Comparison of ENCODE assay signal across 9 cellular contexts in the genomic region with DNA sequence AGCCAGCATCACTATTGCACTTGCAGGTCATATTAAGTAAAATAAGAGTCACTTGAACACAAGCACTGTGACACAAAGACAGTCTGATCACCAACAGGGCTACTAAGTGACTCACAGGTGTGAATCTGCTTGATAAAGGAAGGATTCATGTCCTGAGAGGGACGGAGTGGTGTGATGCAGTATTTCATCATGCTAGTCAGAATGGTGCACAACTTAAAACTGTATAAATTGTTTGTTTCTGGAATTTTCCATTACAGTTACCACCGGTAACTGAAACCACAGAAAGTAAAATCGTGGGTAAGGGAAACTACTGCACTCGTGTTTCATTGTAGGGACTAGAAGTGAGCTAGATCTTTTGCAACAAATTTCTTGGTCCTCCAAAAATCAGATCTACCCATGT.
DNase-seq lines count a peak whose midpoint lies in the region; ATAC-seq, FAIRE-seq and TF ChIP-seq lines count a peak whose summit lies in the region.
"Had no signal": no experiment of that assay in that cellular context is flagged by ENCODE, and none has a peak within 500 bp of the region (broad histone marks: within the 10 kb centered on the region; RNA-seq: fewer than 3 reads in every experiment).

No MANE protein-coding gene starts in this region.

- intact Hi-C loops in kidney (cut with DNase I) (no loop called here), Right ventricle myocardium inferior (cut with DNase I) (no loop called here)

- peak overlapping the region; percentile 75 for H3K27ac Mint-ChIP-seq in WTC11

- CTCF ChIA-PET in WTC11 (lab: Charles Lee): interaction anchor here (0.5 to 1.0 kb wide), 3 partner anchors 17 to 807 kb away, joined by 3 to 4 read pairs (median 3); no protein-coding TSS in a partner anchor

- POLR2A ChIA-PET in WTC11 (lab: Charles Lee): no interaction called here

- H3K27ac ChIP-seq in kidney (ENCODE audit: low read depth in 2 of 2, low read length in 2 of 2): no peak overlapping the region

- DNase-seq in WTC11 (ENCODE audit: low spot score) (no peak), non-pigmented ciliary epithelial cell (ENCODE audit: low read depth) (peak; percentile 41), kidney (no peak), globus pallidus (ENCODE audit: low spot score) (no peak), Right ventricle myocardium inferior (ENCODE audit: missing footprints) (no peak), NCI-H1694 treated with DMSO at 0.1 percent for 48 hours (lab: John Stamatoyannopoulos, UW) (no peak)
- DNase-seq: activated CD8-positive, alpha-beta memory T cell treated with anti-CD3 and anti-CD28 coated beads, Interleukin-2, amount 50 U/mL, for 48 hours had no signal

- no peaks in the 10 kb centered on the region for H3K36me3 ChIP-seq in kidney (ENCODE audit: control insufficient read depth in 1 of 2, insufficient read depth in 2 of 2, low read length in 2 of 2)

- no peak overlapping the region for H3K9ac ChIP-seq in kidney (ENCODE audit: low read length in 2 of 2)

- no peak for FAIRE-seq in kidney (lab: Jason Lieb, UNC)

- ATAC-seq in GM19328 (IDR thresholded peaks at IDR 0.05; ENCODE audit: unreplicated experiment) (peak; percentile 51), HG03025 (IDR thresholded peaks at IDR 0.05; ENCODE audit: low FRiP score, unreplicated experiment) (peak; percentile 50), WTC11 (peak; percentile 49; the same call in 1 of the 2 replicates), Right ventricle myocardium inferior (no peak)

- H3K27me3 Mint-ChIP-seq in WTC11 (ENCODE audit: low read depth): no peaks in the 10 kb centered on the region

- H3K9me3 ChIP-seq in kidney (ENCODE audit: control insufficient read depth in 1 of 2, low read length in 2 of 2): no peaks in the 10 kb centered on the region

- H3K36me3 Mint-ChIP-seq in WTC11: peaks cover 16% of the 10 kb centered on the region

- H3K4me3 ChIP-seq in kidney (ENCODE audit: low read length in 2 of 2): no peak overlapping the region

- H3K9me3 Mint-ChIP-seq in WTC11: peaks cover 8% of the 10 kb centered on the region

- TF ChIP-seq CTCF in WTC11 (IDR thresholded peaks at IDR 0.05): no peak
- TF ChIP-seq CTCF in kidney (IDR thresholded peaks at IDR 0.05; ENCODE audit: borderline replicate concordance, extremely low read depth, insufficient read depth): no peak

- no peak overlapping the region for H3K4me3 Mint-ChIP-seq in WTC11

- H3K4me1 Mint-ChIP-seq in WTC11: peaks cover 35% of the 10 kb centered on the region

- peaks cover 0 to 4% of the 10 kb centered on the region in 2 donors for H3K4me1 ChIP-seq in kidney (ENCODE audit: control insufficient read depth in 1 of 2, insufficient read depth in 1 of 2, low read depth in 1 of 2, low read length in 2 of 2)

TF ChIP-seq in WTC11, 78 proteins besides CTCF, POLR2A, EP300 and RAD21:
- TF ChIP-seq SP1 (CRISPR knock-in tag; conservative IDR thresholded peaks at IDR 0.05) (no peak), TP53 (CRISPR knock-in tag; IDR thresholded peaks at IDR 0.05) (no peak), NFE2L1 (CRISPR knock-in tag; IDR thresholded peaks at IDR 0.05) (no peak), ZNF425 (CRISPR knock-in tag; conservative IDR thresholded peaks at IDR 0.05) (no peak), TEAD4 (CRISPR knock-in tag; IDR thresholded peaks at IDR 0.05) (no peak)
